In genomic region chr11:110298298-110298765, GRCh38 we compare ENCODE assay signal across 1 cellular context.
TF ChIP-seq lines count a peak whose summit lies in the region.

No MANE protein-coding gene starts in this region.

TF ChIP-seq in HepG2, 621 proteins besides CTCF, POLR2A, EP300 and RAD21 (continued from another document and continues in another):
- TF ChIP-seq ZNF513 (CRISPR knock-in tag; conservative IDR thresholded peaks at IDR 0.05) (no peak), TAF1 (CRISPR knock-in tag; IDR thresholded peaks at IDR 0.05) (no peak), SIX1 (CRISPR knock-in tag; IDR thresholded peaks at IDR 0.05; ENCODE audit: borderline replicate concordance) (peak; percentile 64; the same call in 1 of the 2 replicates), SMAD3 (CRISPR knock-in tag; IDR thresholded peaks at IDR 0.05) (no peak), GMEB1 (CRISPR knock-in tag; IDR thresholded peaks at IDR 0.05; ENCODE audit: borderline replicate concordance) (no peak), ARID3A (IDR thresholded peaks at IDR 0.05; ENCODE audit: low read depth, low read length) (no peak), KAT8 (CRISPR knock-in tag; IDR thresholded peaks at IDR 0.05) (peak; percentile 53; the same call in 1 of the 2 replicates), ZBTB33 (CRISPR knock-in tag; IDR thresholded peaks at IDR 0.05) (no peak), ZNF550 (CRISPR knock-in tag; IDR thresholded peaks at IDR 0.05; ENCODE audit: borderline replicate concordance) (no peak), MBNL3 (CRISPR knock-in tag; conservative IDR thresholded peaks at IDR 0.05) (no peak), ZSCAN5A (CRISPR knock-in tag; IDR thresholded peaks at IDR 0.05; ENCODE audit: borderline replicate concordance) (peak; percentile 33; the same call in 1 of the 2 replicates), NKX3-1 (CRISPR knock-in tag; IDR thresholded peaks at IDR 0.05) (peak; percentile 83; the same call in 1 of the 2 replicates), TFDP1 (CRISPR knock-in tag; IDR thresholded peaks at IDR 0.05; ENCODE audit: borderline replicate concordance) (peak; percentile 17; the same call in 1 of the 2 replicates), ZSCAN12 (CRISPR knock-in tag; IDR thresholded peaks at IDR 0.05) (no peak), PRDM4 (CRISPR knock-in tag; IDR thresholded peaks at IDR 0.05; ENCODE audit: borderline replicate concordance) (no peak), ZNF30 (CRISPR knock-in tag; IDR thresholded peaks at IDR 0.05) (no peak), MAX (IDR thresholded peaks at IDR 0.05) (no peak), ZNF432 (CRISPR knock-in tag; IDR thresholded peaks at IDR 0.05; ENCODE audit: borderline replicate concordance) (no peak), EZH2 (conservative IDR thresholded peaks at IDR 0.05; ENCODE audit: low read depth, low read length) (no peak), SUZ12 (IDR thresholded peaks at IDR 0.05; ENCODE audit: low read depth, low read length) (no peak), ZBTB3 (CRISPR knock-in tag; IDR thresholded peaks at IDR 0.05; ENCODE audit: borderline replicate concordance, low read depth) (no peak), AKAP8 (CRISPR knock-in tag; IDR thresholded peaks at IDR 0.05) (no peak), PLRG1 (conservative IDR thresholded peaks at IDR 0.05) (no peak), ZNF703 (CRISPR knock-in tag; IDR thresholded peaks at IDR 0.05; ENCODE audit: borderline replicate concordance) (no peak), REST (IDR thresholded peaks at IDR 0.05; ENCODE audit: borderline replicate concordance in 1 of 2, low read depth in 1 of 2, low read length in 2 of 2) (no peak), FOXC1 (CRISPR knock-in tag; IDR thresholded peaks at IDR 0.05; ENCODE audit: borderline replicate concordance) (no peak), NCOA2 (CRISPR knock-in tag; IDR thresholded peaks at IDR 0.05) (peak; percentile 82), ZNF646 (CRISPR knock-in tag; IDR thresholded peaks at IDR 0.05) (no peak)
